ENCODE assay signal across 14 cellular contexts in genomic region chr9:117114768-117115167, GRCh38.
DNase-seq lines count a peak whose midpoint lies in the region; ATAC-seq and TF ChIP-seq lines count a peak whose summit lies in the region.
"Had no signal": no experiment of that assay in that cellular context is flagged by ENCODE, and none has a peak within 500 bp of the region (broad histone marks: within the 10 kb centered on the region; RNA-seq: fewer than 3 reads in every experiment).

No MANE protein-coding gene starts in this region.

- no peaks in the 10 kb centered on the region for H3K79me1 ChIP-seq in H9 (ENCODE audit: insufficient read depth, low read depth, low read length, poor library complexity, severe bottlenecking)

- no peak overlapping the region for H3K9ac ChIP-seq in H9 (ENCODE audit: extremely low read depth, insufficient read length, low read length)

- H3K23ac ChIP-seq in H9 (ENCODE audit: insufficient read length, low read depth, low read length), result no peak overlapping the region

- CTCF ChIA-PET in A673 (lab: Charles Lee), result no interaction called here

- no peak overlapping the region for H2AFZ ChIP-seq in H9 (ENCODE audit: low read length)

- no peaks in the 10 kb centered on the region for H3K79me2 ChIP-seq in H9 (ENCODE audit: insufficient read depth, low read length)

- no CpG with 5 or more reads among the region's 2 CpGs for WGBS in H9 (ENCODE audit: extremely low coverage, insufficient read length, low lambda C conversion rate)
- 17% methylated on average over 2 of the region's 2 CpGs; no CpG with 5 or more reads in 1 of the 2 donors for WGBS in gastroesophageal sphincter (ENCODE audit: low coverage in 1 of 2), 2 donors

- no peak overlapping the region for H2AK5ac ChIP-seq in H9 (ENCODE audit: insufficient read length, low read length)

- ATAC-seq in gastroesophageal sphincter, result no peak
- no peak for ATAC-seq in HG02870 (IDR thresholded peaks at IDR 0.05; ENCODE audit: unreplicated experiment)

- H3K27ac ChIP-seq in H9 (ENCODE audit: insufficient read length, low read depth, low read length), result no peak overlapping the region
- H3K27ac ChIP-seq in WERI-Rb-1, result no peak overlapping the region
- no peak overlapping the region for H3K27ac ChIP-seq in gastroesophageal sphincter
- no peak overlapping the region for H3K27ac ChIP-seq in A673 (ENCODE audit: low read depth, low read length, poor library complexity, severe bottlenecking)
- H3K27ac ChIP-seq: SK-N-MC had no signal

- H2BK20ac ChIP-seq in H9 (ENCODE audit: low read depth, low read length, poor library complexity, severe bottlenecking), result no peak overlapping the region

- no peaks in the 10 kb centered on the region; the same call in 1 of the 2 replicates for H3K27me3 Mint-ChIP-seq in H9 (ENCODE audit: low read depth)

- no peak overlapping the region for H2BK12ac ChIP-seq in H9 (ENCODE audit: insufficient read length, low read depth, low read length)

- no peak overlapping the region for H2BK5ac ChIP-seq in H9 (ENCODE audit: insufficient read length, low read length)

- 0 out of 2 replicates have a peak, but pooled peaks cover 2% of the 10 kb centered on the region for H3K36me3 ChIP-seq in WERI-Rb-1
- H3K36me3 ChIP-seq in gastroesophageal sphincter, result no peaks in the 10 kb centered on the region
- H3K36me3 ChIP-seq in A673 (ENCODE audit: insufficient read depth, low read length, poor library complexity, severe bottlenecking), result no peaks in the 10 kb centered on the region

- H3T11ph ChIP-seq in H9 (ENCODE audit: low read length), result no peak overlapping the region

- H3K4me1 ChIP-seq in H9 (ENCODE audit: insufficient read depth, low read length) (no peaks in the 10 kb centered on the region), gastroesophageal sphincter (no peaks in the 10 kb centered on the region), A673 (ENCODE audit: insufficient read depth, low read length, poor library complexity, severe bottlenecking) (no peaks in the 10 kb centered on the region)

- H2BK120ac ChIP-seq in H9 (ENCODE audit: low read depth, low read length, poor library complexity, severe bottlenecking), result no peak overlapping the region

- H3K9me3 Mint-ChIP-seq in H9, result no peaks in the 10 kb centered on the region

- H3K4ac ChIP-seq in H9 (ENCODE audit: low read depth, low read length), result no peak overlapping the region

- no peak overlapping the region for H3K4me3 Mint-ChIP-seq in H9

- H3K27ac Mint-ChIP-seq in H9, result no peak overlapping the region

- H3K14ac ChIP-seq in H9 (ENCODE audit: insufficient read depth, low read length), result no peak overlapping the region

- no peak for TF ChIP-seq POLR2A in gastroesophageal sphincter (IDR thresholded peaks at IDR 0.05)

- no TSS peak for BruUV-seq in A673 (replicated peaks; lab: Mats Ljungman, UMichigan)

- H3K4me1 Mint-ChIP-seq in H9, result no peaks in the 10 kb centered on the region

- intact Hi-C loops in A673 (cut with micrococcal nuclease; ENCODE audit: unreplicated experiment), result no loop called here

- H3K18ac ChIP-seq in H9 (ENCODE audit: insufficient read length, low read depth, low read length), result no peak overlapping the region

- H4K8ac ChIP-seq in H9 (replicated peaks; ENCODE audit: insufficient read length, low read depth, low read length), result no peak overlapping the region

- no peaks in the 10 kb centered on the region for H4K20me1 ChIP-seq in H9 (ENCODE audit: control insufficient read depth, insufficient read depth, insufficient read length)

- H3K56ac ChIP-seq in H9 (ENCODE audit: insufficient read length, low read depth, low read length), result no peak overlapping the region

- no peaks in the 10 kb centered on the region for H3K36me3 Mint-ChIP-seq in H9 (ENCODE audit: insufficient read depth in 1 of 3, low read depth in 3 of 3)

- H3K9me3 ChIP-seq in H9 (ENCODE audit: control insufficient read depth, low read depth, low read length) (no peaks in the 10 kb centered on the region), WERI-Rb-1 (ENCODE audit: severe bottlenecking) (no peaks in the 10 kb centered on the region), gastroesophageal sphincter (no peaks in the 10 kb centered on the region), A673 (ENCODE audit: low read depth, low read length, poor library complexity, severe bottlenecking) (no peaks in the 10 kb centered on the region)

- H3K4me3 ChIP-seq in WERI-Rb-1 (ENCODE audit: low read depth, low read length) (no peak overlapping the region), epithelial cell of proximal tubule (ENCODE audit: low read depth, low read length) (no peak overlapping the region), gastroesophageal sphincter (no peak overlapping the region), A673 (ENCODE audit: low read depth, low read length, poor library complexity, severe bottlenecking) (no peak overlapping the region)
- H3K4me3 ChIP-seq: SK-N-MC had no signal

- H2BK15ac ChIP-seq in H9 (ENCODE audit: low read depth, low read length), result no peak overlapping the region

- H4K91ac ChIP-seq in H9 (ENCODE audit: insufficient read length, low read depth, low read length), result no peak overlapping the region

- H3K4me2 ChIP-seq in H9 (ENCODE audit: insufficient read depth, insufficient read length, low read length), result no peak overlapping the region

- TF ChIP-seq CTCF in H9 (conservative IDR thresholded peaks at IDR 0.05) (peak; percentile 20; the same call in 1 of the 3 replicates), WERI-Rb-1 (IDR thresholded peaks at IDR 0.05; ENCODE audit: low read depth, low read length) (peak; percentile 26; the same call in 1 of the 2 replicates), epithelial cell of proximal tubule (conservative IDR thresholded peaks at IDR 0.05; ENCODE audit: low read depth, low read length) (peak; percentile 17), gastroesophageal sphincter (IDR thresholded peaks at IDR 0.05) (no peak), A673 (conservative IDR thresholded peaks at IDR 0.05; ENCODE audit: low read depth, low read length) (no peak)

- H3K23me2 ChIP-seq in H9 (ENCODE audit: insufficient read length, low read depth, low read length, poor library complexity, severe bottlenecking), result no peaks in the 10 kb centered on the region

- DNase-seq in H9 (peak; percentile 31), WERI-Rb-1 (peak; percentile 26), epithelial cell of proximal tubule (ENCODE audit: low read depth) (no peak), A673 (ENCODE audit: low spot score) (no peak), iPS-NIHi11 (ENCODE audit: low spot score) (no peak)
- DNase-seq: DMS 273 treated with DMSO at 0.1 percent for 48 hours, GF-D8, NCI-H1105, NCI-H774, OCI-M1, Right ventricle myocardium superior had no signal

- H3K27me3 ChIP-seq in H9 (ENCODE audit: insufficient read depth, low read length) (no peaks in the 10 kb centered on the region), WERI-Rb-1 (ENCODE audit: insufficient read depth, low read depth, severe bottlenecking) (no peaks in the 10 kb centered on the region), gastroesophageal sphincter (no peaks in the 10 kb centered on the region), A673 (replicated peaks; ENCODE audit: insufficient read depth, low read depth, low read length, poor library complexity) (peaks cover 4% of the 10 kb centered on the region)

- H4K5ac ChIP-seq in H9 (ENCODE audit: insufficient read length, low read depth, low read length), result no peak overlapping the region

- TF ChIP-seq EP300 in gastroesophageal sphincter (IDR thresholded peaks at IDR 0.05), result no peak

- POLR2A ChIA-PET in A673 (lab: Charles Lee; ENCODE audit: low non-redundant PET), result no interaction called here

Comparison
In these comparisons a context has a peak if more than half of its experiments do, and no peak if none do; other contexts are left out.
1. DNase-seq: peak in H9 (single experiment) and WERI-Rb-1 (single experiment); none in epithelial cell of proximal tubule (single experiment), A673 (single experiment) and iPS-NIHi11 (single experiment).
2. CTCF ChIP-seq: peak in H9 (single experiment), WERI-Rb-1 (single experiment) and epithelial cell of proximal tubule (single experiment); none in gastroesophageal sphincter (0 of 4) and A673 (single experiment).